In genomic region chr6:35945650-35946025, GRCh38 we compare ENCODE assay signal across 19 cellular contexts. TPM values are rescaled to one million over a fixed set of nuclear protein-coding genes. Genes with fewer than 3 reads are reported as not detected.
DNase-seq lines count a peak whose midpoint lies in the region; ATAC-seq and TF ChIP-seq lines count a peak whose summit lies in the region.
"Had no signal": no experiment of that assay in that cellular context is flagged by ENCODE, and none has a peak within 500 bp of the region (broad histone marks: within the 10 kb centered on the region; RNA-seq: fewer than 3 reads in every experiment).

No MANE protein-coding gene starts in this region.

- H3K27me3 Mint-ChIP-seq in activated T-helper 17 cell treated with anti-CD3 and anti-CD28 coated beads, Interleukin-2, amount 50 U/mL, for 72 hours, result no peaks in the 10 kb centered on the region

- WGBS in GM23248 (ENCODE audit: low coverage in 1 of 2, low lambda C conversion rate in 2 of 2, missing lambda C conversion rate in 2 of 2), 2 experiments, result 35 to 38% methylated on average over 1 of the region's 1 CpG
- WGBS in adrenal gland, 4 donors, result 52 to 74% (median 59%) methylated on average over 1 of the region's 1 CpG

- no peak overlapping the region for H3K4me3 Mint-ChIP-seq in activated T-helper 17 cell treated with anti-CD3 and anti-CD28 coated beads, Interleukin-2, amount 50 U/mL, for 72 hours

- H3K79me2 ChIP-seq in GM23248 (ENCODE audit: insufficient read depth), result no peaks in the 10 kb centered on the region

- H3K9me3 Mint-ChIP-seq in activated T-helper 17 cell treated with anti-CD3 and anti-CD28 coated beads, Interleukin-2, amount 50 U/mL, for 72 hours, result no peaks in the 10 kb centered on the region
- no peaks in the 10 kb centered on the region for H3K9me3 Mint-ChIP-seq in activated naive CD4-positive, alpha-beta T cell treated with anti-CD3 and anti-CD28 coated beads, Interleukin-2, amount 50 U/mL, for 72 hours

- in situ Hi-C loops in GM23248 (cut with MboI), result no loop called here

- H3K27me3 ChIP-seq in GM23248 (replicated peaks; ENCODE audit: insufficient read depth), result no peaks in the 10 kb centered on the region
- no peaks in the 10 kb centered on the region for H3K27me3 ChIP-seq in adrenal gland

- H3K36me3 ChIP-seq in GM23248 (ENCODE audit: low read depth) (no peaks in the 10 kb centered on the region), adrenal gland (replicated peaks in 1 of 2) (no peaks in the 10 kb centered on the region)

- no peak for TF ChIP-seq POLR2A in adrenal gland (IDR thresholded peaks at IDR 0.05)

- H3K36me3 Mint-ChIP-seq in activated T-helper 17 cell treated with anti-CD3 and anti-CD28 coated beads, Interleukin-2, amount 50 U/mL, for 72 hours (ENCODE audit: low read depth), result no peaks in the 10 kb centered on the region
- H3K36me3 Mint-ChIP-seq in activated naive CD4-positive, alpha-beta T cell treated with anti-CD3 and anti-CD28 coated beads, Interleukin-2, amount 50 U/mL, for 72 hours, result no peaks in the 10 kb centered on the region

- H3K4me1 ChIP-seq in GM23248 (ENCODE audit: insufficient read depth) (no peaks in the 10 kb centered on the region), adrenal gland (replicated peaks in 1 of 2) (no peaks in the 10 kb centered on the region)

- no peaks in the 10 kb centered on the region for H3K4me1 Mint-ChIP-seq in activated T-helper 17 cell treated with anti-CD3 and anti-CD28 coated beads, Interleukin-2, amount 50 U/mL, for 72 hours

- H3K4me2 ChIP-seq in GM23248 (ENCODE audit: unreplicated experiment), result no peak overlapping the region

- no peaks in the 10 kb centered on the region for H3K9me2 ChIP-seq in GM23248 (ENCODE audit: insufficient read depth)

- peak; percentile 52 for DNase-seq in GM23248
- peak; percentile 58 for DNase-seq in RKO (ENCODE audit: low spot score)
- DNase-seq in epithelial cell of prostate (ENCODE audit: low read depth, low spot score), result no peak
- DNase-seq in adrenal gland, result no peak
- no peak for DNase-seq in activated naive CD4-positive, alpha-beta T cell treated with anti-CD3 and anti-CD28 coated beads, Interleukin-2, amount 50 U/mL, for 72 hours (ENCODE audit: low spot score in 2 of 2)
- DNase-seq: AML-193, KBM-7, NCI-H1417, NCI-H187, NCI-H2107, NCI-H2227 treated with DMSO at 0.1 percent for 48 hours, NCI-H524, NCI-H82, PC-3, SIG-M5 had no signal

- TF ChIP-seq CTCF in adrenal gland (IDR thresholded peaks at IDR 0.05), result no peak

- intact Hi-C loops in adrenal gland (cut with DNase I), result no loop called here

- no peaks in the 10 kb centered on the region for H3F3A ChIP-seq in GM23248 (ENCODE audit: insufficient read depth)

- H4K20me1 ChIP-seq in GM23248 (ENCODE audit: insufficient read depth), result no peaks in the 10 kb centered on the region

- ATAC-seq in GM18861 (IDR thresholded peaks at IDR 0.05; ENCODE audit: unreplicated experiment), result no peak
- ATAC-seq in activated T-helper 17 cell treated with anti-CD3 and anti-CD28 coated beads, Interleukin-2, amount 50 U/mL, for 72 hours (replicated peaks), result no peak
- no peak for ATAC-seq in activated naive CD4-positive, alpha-beta T cell treated with anti-CD3 and anti-CD28 coated beads, Interleukin-2, amount 50 U/mL, for 72 hours
- ATAC-seq: PC-3 had no signal

- no peak overlapping the region for H2AFZ ChIP-seq in GM23248

- H3K9me3 ChIP-seq in GM23248 (ENCODE audit: low read depth) (no peaks in the 10 kb centered on the region), adrenal gland (replicated peaks in 1 of 3) (no peaks in the 10 kb centered on the region)

- H3K27ac Mint-ChIP-seq in activated T-helper 17 cell treated with anti-CD3 and anti-CD28 coated beads, Interleukin-2, amount 50 U/mL, for 72 hours, result no peak overlapping the region
- H3K27ac Mint-ChIP-seq in activated naive CD4-positive, alpha-beta T cell treated with anti-CD3 and anti-CD28 coated beads, Interleukin-2, amount 50 U/mL, for 72 hours, result no peak overlapping the region

- H3K4me3 ChIP-seq in GM23248 (no peak overlapping the region), adrenal gland (no peak overlapping the region)

- H3K27ac ChIP-seq in GM23248 (no peak overlapping the region), epithelial cell of prostate (peak overlapping the region; percentile 30), adrenal gland (no peak overlapping the region)
- H3K27ac ChIP-seq: C4-2B, RWPE1 had no signal

- no peak overlapping the region for H3K9ac ChIP-seq in GM23248

RNA-seq across cellular contexts. Expression of gene SRPK1, which starts 24.7 kb away (rescaled TPM):
- total RNA-seq in GM23248 (2014; rRNA removed; shearing (Covaris generic)), result 19.0 and 28.9 TPM in 2 replicates
- polyA plus RNA-seq in GM23248 (2016; fragmentation: Nextera tagmentation; extraction: Ambion mirVana) (36.0 and 44.4 TPM in 2 replicates), adrenal gland (10 to 100 TPM in 1 of 3 donors, 1 to 10 TPM in 2; 5.1 to 15.1 (median 8.2) TPM)
- 10 to 100 TPM; 11.5 to 37.7 (median 17.1) TPM for total RNA-seq in adrenal gland
- total RNA-seq in activated T-helper 17 cell treated with anti-CD3 and anti-CD28 coated beads, Interleukin-2, amount 50 U/mL, for 72 hours, result 100 to 1,000 TPM in 1 of 2 donors, 10 to 100 TPM in 1; 83.5 to 101 TPM
- total RNA-seq in activated naive CD4-positive, alpha-beta T cell treated with anti-CD3 and anti-CD28 coated beads, Interleukin-2, amount 50 U/mL, for 72 hours, result 100 to 1,000 TPM; 102 to 138 TPM

Comparison
In these comparisons a context has a peak if more than half of its experiments do, and no peak if none do; other contexts are left out.
1. DNase-seq: peak in GM23248 (single experiment) and RKO (single experiment); none in epithelial cell of prostate (single experiment), adrenal gland (0 of 7) and activated naive CD4-positive, alpha-beta T cell treated with anti-CD3 and anti-CD28 coated beads, Interleukin-2, amount 50 U/mL, for 72 hours (0 of 2).